28 cellular contexts compared by ENCODE assay signal in the genomic region with DNA sequence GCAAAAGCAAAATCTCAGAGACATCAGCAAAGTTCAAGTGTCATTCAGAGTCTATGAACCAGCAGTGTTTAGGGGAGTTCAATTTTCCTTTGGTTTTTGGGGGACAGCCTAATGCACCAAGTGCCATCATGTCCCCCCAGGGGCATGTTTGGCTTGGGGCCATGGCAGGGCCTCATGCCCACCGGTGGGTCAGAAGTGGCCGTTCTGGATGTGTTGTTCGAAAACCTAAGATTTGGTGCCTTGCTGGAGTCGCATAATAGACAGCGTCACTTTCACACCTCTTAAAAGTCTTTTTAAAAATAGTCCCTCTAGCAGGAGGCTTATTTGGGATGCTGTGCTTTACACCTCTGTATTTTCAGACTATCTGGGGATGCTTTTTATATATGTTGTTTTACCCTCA.
"Had no signal": no experiment of that assay in that cellular context is flagged by ENCODE, and none has a peak within 500 bp of the region (broad histone marks: within the 10 kb centered on the region; RNA-seq: fewer than 3 reads in every experiment).

No MANE protein-coding gene starts in this region.

- H3K4me3 Mint-ChIP-seq: stimulated activated effector memory CD8-positive, alpha-beta T cell treated with anti-CD3 and anti-CD28 coated beads, Interleukin-12 subunit alpha, Interleukin-12 subunit beta, amount 100 ng/mL, for 72 hours; stimulated activated memory B cell treated with anti-CD40 and anti-IgM and Interleukin-4, amounts not matched to agents 10 μg/mL and 1 μg/mL and 100 μg/mL, for 72 hours; stimulated activated naive B cell treated with anti-CD40 and anti-IgM and Interleukin-4, amounts not matched to agents 10 μg/mL and 1 μg/mL and 100 μg/mL, for 72 hours; stimulated activated naive CD8-positive, alpha-beta T cell treated with anti-CD3 and anti-CD28 coated beads, Interleukin-15, amount 100 ng/mL, for 72 hours; stimulated activated naive CD8-positive, alpha-beta T cell treated with anti-CD3 and anti-CD28 coated beads, Interleukin-15, Interleukin-2, amounts not matched to agents 100 ng/mL and 50 ng/mL, for 24 hours; type B pancreatic cell had no signal

- H3K27me3 Mint-ChIP-seq: stimulated activated memory B cell treated with anti-CD40 and anti-IgM and Interleukin-4, amounts not matched to agents 10 μg/mL and 1 μg/mL and 100 μg/mL, for 72 hours had no signal

- DNase-seq: stimulated activated CD4-positive, alpha-beta T cell treated with anti-CD3 and anti-CD28 coated beads, Interleukin-2, amount 100 ng/mL, for 48 hours; stimulated activated CD4-positive, alpha-beta T cell treated with anti-CD3 and anti-CD28 coated beads, Interleukin-4, amount 100 ng/mL, for 1 hour; stimulated activated CD4-positive, alpha-beta T cell treated with anti-CD3 and anti-CD28 coated beads, Interleukin-4, amount 100 ng/mL, for 24 hours; stimulated activated CD4-positive, alpha-beta T cell treated with anti-CD3 and anti-CD28 coated beads, Interleukin-4, amount 100 ng/mL, for 4 hours; stimulated activated CD8-positive, alpha-beta memory T cell treated with anti-CD3 and anti-CD28 coated beads, Interleukin-4, amount 100 ng/mL, for 48 hours; stimulated activated naive B cell treated with anti-CD40 and anti-IgM and Interleukin-4, amounts not matched to agents 10 μg/mL and 1 μg/mL and 100 μg/mL, for 72 hours; stimulated activated naive CD4-positive, alpha-beta T cell; stimulated activated naive CD4-positive, alpha-beta T cell treated with Interleukin-2 at 50 U/mL for 16 hours; stimulated activated naive CD8-positive, alpha-beta T cell treated with anti-CD3 and anti-CD28 coated beads, Interleukin-15, amount 100 ng/mL, for 72 hours; stimulated activated naive CD8-positive, alpha-beta T cell treated with anti-CD3 and anti-CD28 coated beads, Interleukin-15, Interleukin-2, amounts not matched to agents 100 U/mL and 50 U/mL, for 24 hours; stomach; substantia nigra; testis; thyroid gland; tibial artery; transverse colon; trophoblast cell; upper lobe of right lung; uterus had no signal

- H3K4me1 ChIP-seq: stomach, suprapubic skin, testis, thyroid gland, tibial artery, transverse colon, upper lobe of left lung, upper lobe of right lung, uterus, vagina had no signal

- H3K27ac Mint-ChIP-seq: stimulated activated effector memory CD8-positive, alpha-beta T cell treated with anti-CD3 and anti-CD28 coated beads, Interleukin-12 subunit alpha, Interleukin-12 subunit beta, amount 100 ng/mL, for 72 hours; stimulated activated memory B cell treated with anti-CD40 and anti-IgM and Interleukin-4, amounts not matched to agents 10 μg/mL and 1 μg/mL and 100 μg/mL, for 72 hours; stimulated activated naive B cell treated with anti-CD40 and anti-IgM and Interleukin-4, amounts not matched to agents 10 μg/mL and 1 μg/mL and 100 μg/mL, for 72 hours; stimulated activated naive CD8-positive, alpha-beta T cell treated with anti-CD3 and anti-CD28 coated beads, Interleukin-15, amount 100 ng/mL, for 72 hours; stimulated activated naive CD8-positive, alpha-beta T cell treated with anti-CD3 and anti-CD28 coated beads, Interleukin-15, Interleukin-2, amounts not matched to agents 100 ng/mL and 50 ng/mL, for 24 hours; type B pancreatic cell had no signal

- H3K9me3 ChIP-seq: testis, thoracic aorta, thyroid gland, upper lobe of right lung, uterus, vagina had no signal

- H3K4me3 ChIP-seq: stomach, suprapubic skin, testis, thoracic aorta, thyroid gland, tibial artery, tibial nerve, transverse colon, upper lobe of left lung, upper lobe of right lung, uterus, vagina had no signal

- H3K27ac ChIP-seq: stomach, suprapubic skin, testis, thoracic aorta, thyroid gland, tibial artery, tibial nerve, transverse colon, upper lobe of left lung, upper lobe of right lung, uterus, vagina had no signal

- H3K27me3 ChIP-seq: testis, thyroid gland, tibial artery, tibial nerve, transverse colon, upper lobe of left lung, uterus, vagina had no signal

- H3K36me3 Mint-ChIP-seq: stimulated activated effector memory CD8-positive, alpha-beta T cell treated with anti-CD3 and anti-CD28 coated beads, Interleukin-12 subunit alpha, Interleukin-12 subunit beta, amount 100 ng/mL, for 72 hours; stimulated activated memory B cell treated with anti-CD40 and anti-IgM and Interleukin-4, amounts not matched to agents 10 μg/mL and 1 μg/mL and 100 μg/mL, for 72 hours; stimulated activated naive B cell treated with anti-CD40 and anti-IgM and Interleukin-4, amounts not matched to agents 10 μg/mL and 1 μg/mL and 100 μg/mL, for 72 hours; type B pancreatic cell had no signal

- H3K4me1 Mint-ChIP-seq: stimulated activated effector memory CD8-positive, alpha-beta T cell treated with anti-CD3 and anti-CD28 coated beads, Interleukin-12 subunit alpha, Interleukin-12 subunit beta, amount 100 ng/mL, for 72 hours; stimulated activated memory B cell treated with anti-CD40 and anti-IgM and Interleukin-4, amounts not matched to agents 10 μg/mL and 1 μg/mL and 100 μg/mL, for 72 hours; stimulated activated naive B cell treated with anti-CD40 and anti-IgM and Interleukin-4, amounts not matched to agents 10 μg/mL and 1 μg/mL and 100 μg/mL, for 72 hours; stimulated activated naive CD8-positive, alpha-beta T cell treated with anti-CD3 and anti-CD28 coated beads, Interleukin-15, amount 100 ng/mL, for 72 hours had no signal

- ATAC-seq: stimulated activated effector memory CD8-positive, alpha-beta T cell treated with anti-CD3 and anti-CD28 coated beads, Interleukin-12 subunit alpha, Interleukin-12 subunit beta, amount 100 ng/mL, for 72 hours; stimulated activated memory B cell treated with anti-CD40 and anti-IgM and Interleukin-4, amounts not matched to agents 10 μg/mL and 1 μg/mL and 100 μg/mL, for 72 hours; stimulated activated naive B cell treated with anti-CD40 and anti-IgM and Interleukin-4, amounts not matched to agents 10 μg/mL and 1 μg/mL and 100 μg/mL, for 72 hours; stimulated activated naive CD8-positive, alpha-beta T cell treated with anti-CD3 and anti-CD28 coated beads, Interleukin-15, amount 100 ng/mL, for 72 hours; stimulated activated naive CD8-positive, alpha-beta T cell treated with anti-CD3 and anti-CD28 coated beads, Interleukin-15, Interleukin-2, amounts not matched to agents 100 U/mL and 50 U/mL, for 24 hours; upper lobe of right lung had no signal

- H3K36me3 ChIP-seq: stomach, suprapubic skin, thoracic aorta, thyroid gland, tibial artery, tibial nerve, transverse colon, upper lobe of left lung, upper lobe of right lung, uterus, vagina had no signal
